In the genomic region with DNA sequence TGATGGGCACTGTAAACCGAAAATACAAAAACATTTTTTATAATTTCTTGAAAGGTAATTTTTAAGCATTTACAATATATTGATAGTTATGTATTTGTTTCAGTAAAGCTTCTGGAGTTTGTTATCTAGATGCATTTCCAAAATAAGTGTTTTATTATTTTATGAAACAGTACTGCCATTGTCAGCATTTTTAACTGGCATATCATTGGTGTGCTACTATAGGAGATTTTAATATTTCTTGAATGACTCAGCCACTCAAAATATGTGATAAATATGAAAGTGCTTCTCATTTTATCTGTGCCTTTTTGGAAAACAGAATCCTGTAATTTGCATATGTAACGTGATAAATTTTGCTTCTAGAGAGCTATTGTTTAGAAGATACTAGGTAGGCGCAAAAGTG, we compare ENCODE assay signal across 18 cellular contexts.
"Had no signal": no experiment of that assay in that cellular context is flagged by ENCODE, and none has a peak within 500 bp of the region (broad histone marks: within the 10 kb centered on the region; RNA-seq: fewer than 3 reads in every experiment).

No MANE protein-coding gene starts in this region.

- DNase-seq: activated CD4-positive, alpha-beta T cell treated with anti-CD3 and anti-CD28 coated beads, Interleukin-2, amount 50 U/mL, for 1 hour; activated CD8-positive, alpha-beta memory T cell treated with anti-CD3 and anti-CD28 coated beads for 24 hours; activated naive CD8-positive, alpha-beta T cell treated with anti-CD3 and anti-CD28 coated beads for 36 hours; aorta; erythroblast; hippocampal formation; left ventricle myocardium superior; naive thymus-derived CD8-positive, alpha-beta T cell; posterior cingulate gyrus; retina; stimulated activated CD4-positive, alpha-beta T cell treated with anti-CD3 and anti-CD28 coated beads, Interleukin-15, amount 100 ng/mL, for 24 hours; stimulated activated CD4-positive, alpha-beta T cell treated with anti-CD3 and anti-CD28 coated beads, Interleukin-4, amount 100 ng/mL, for 24 hours; stimulated activated naive CD4-positive, alpha-beta T cell treated with Interleukin-2 at 50 U/mL for 16 hours; substantia nigra; T-cell; T-helper 9 cell had no signal

- ATAC-seq: activated CD4-positive, CD25-positive, alpha-beta regulatory T cell treated with anti-CD3 and anti-CD28 coated beads, Interleukin-2, amount 50 U/mL, for 24 hours; left ventricle myocardium superior; naive thymus-derived CD8-positive, alpha-beta T cell; T-cell had no signal

- FAIRE-seq: bronchial epithelial cell had no signal
